In genomic region chr9:127987103-127987614, GRCh38 we compare ENCODE assay signal across 12 cellular contexts. TPM values are rescaled to one million over a fixed set of nuclear protein-coding genes. Genes with fewer than 3 reads are reported as not detected.
A peak's percentile ranks its signal among the peaks of the same experiment; 100 is the strongest.
DNase-seq lines count a peak whose midpoint lies in the region; ATAC-seq lines count a peak whose summit lies in the region.
"Had no signal": no experiment of that assay in that cellular context is flagged by ENCODE, and none has a peak within 500 bp of the region (broad histone marks: within the 10 kb centered on the region; RNA-seq: fewer than 3 reads in every experiment).

No MANE protein-coding gene starts in this region.

- H3K4me3 Mint-ChIP-seq in stimulated activated naive CD8-positive, alpha-beta T cell treated with anti-CD3 and anti-CD28 coated beads, Interleukin-15, Interleukin-2, amounts not matched to agents 100 ng/mL and 50 ng/mL, for 24 hours, result no peak overlapping the region
- no peak overlapping the region for H3K4me3 Mint-ChIP-seq in stimulated activated naive CD8-positive, alpha-beta T cell treated with anti-CD3 and anti-CD28 coated beads, Interleukin-15, amount 100 ng/mL, for 72 hours
- H3K4me3 Mint-ChIP-seq in activated CD4-positive, alpha-beta T cell treated with anti-CD3 and anti-CD28 coated beads for 36 hours, result no peak overlapping the region
- H3K4me3 Mint-ChIP-seq: activated CD4-positive, alpha-beta T cell treated with anti-CD3 and anti-CD28 coated beads, Interleukin-2, amount 10 ng/mL, durations not matched to agents 24 days and 14 days had no signal

- H3K27ac Mint-ChIP-seq in stimulated activated naive CD8-positive, alpha-beta T cell treated with anti-CD3 and anti-CD28 coated beads, Interleukin-15, Interleukin-2, amounts not matched to agents 100 ng/mL and 50 ng/mL, for 24 hours, result peak overlapping the region; percentile 1
- no peak overlapping the region for H3K27ac Mint-ChIP-seq in stimulated activated naive CD8-positive, alpha-beta T cell treated with anti-CD3 and anti-CD28 coated beads, Interleukin-15, amount 100 ng/mL, for 72 hours
- H3K27ac Mint-ChIP-seq in activated CD4-positive, alpha-beta T cell treated with anti-CD3 and anti-CD28 coated beads for 36 hours, result no peak overlapping the region
- H3K27ac Mint-ChIP-seq: activated CD4-positive, alpha-beta T cell treated with anti-CD3 and anti-CD28 coated beads, Interleukin-2, amount 10 ng/mL, durations not matched to agents 24 days and 14 days had no signal

- H3K9me3 ChIP-seq in aorta (ENCODE audit: control insufficient read depth, low read length), result no peaks in the 10 kb centered on the region

- CTCF ChIA-PET in activated CD4-positive, alpha-beta T cell treated with anti-CD3 and anti-CD28 coated beads for 36 hours (lab: Charles Lee), result no interaction called here

- H3K27ac ChIP-seq in aorta (ENCODE audit: low read depth in 1 of 2, low read length in 2 of 2), result no peak overlapping the region
- H3K27ac ChIP-seq: foreskin keratinocyte, KMS-11 had no signal

- intact Hi-C loops in left cardiac atrium (cut with DNase I), result no loop called here
- intact Hi-C loops in aorta (cut with DNase I), result no loop called here
- intact Hi-C loops in activated CD4-positive, alpha-beta T cell treated with anti-CD3 and anti-CD28 coated beads for 36 hours (cut with DNase I, micrococcal nuclease), result loop anchor here in 1 of 2 experiments (10.0 kb wide), 1 partner anchor 762 kb away; no protein-coding TSS in a partner anchor

- no peaks in the 10 kb centered on the region for H3K4me1 ChIP-seq in aorta (ENCODE audit: control insufficient read depth in 1 of 2, insufficient read depth in 2 of 2, low read length in 2 of 2)
- H3K4me1 ChIP-seq: foreskin keratinocyte had no signal

- no peak for ATAC-seq in stimulated activated naive CD8-positive, alpha-beta T cell treated with anti-CD3 and anti-CD28 coated beads, Interleukin-15, amount 100 ng/mL, for 72 hours
- peak; percentile 72 to 80 for ATAC-seq in left cardiac atrium
- peak; percentile 36 for ATAC-seq in aorta (ENCODE audit: low FRiP score)
- no peak for ATAC-seq in GM18498 (IDR thresholded peaks at IDR 0.05; ENCODE audit: unreplicated experiment)
- no peak for ATAC-seq in activated CD4-positive, alpha-beta T cell treated with anti-CD3 and anti-CD28 coated beads for 36 hours
- ATAC-seq: foreskin keratinocyte had no signal

- no peaks in the 10 kb centered on the region for H3K36me3 Mint-ChIP-seq in stimulated activated naive CD8-positive, alpha-beta T cell treated with anti-CD3 and anti-CD28 coated beads, Interleukin-15, Interleukin-2, amounts not matched to agents 100 ng/mL and 50 ng/mL, for 24 hours (ENCODE audit: low read depth)
- H3K36me3 Mint-ChIP-seq in activated CD4-positive, alpha-beta T cell treated with anti-CD3 and anti-CD28 coated beads for 36 hours (ENCODE audit: low read depth), result peaks cover 2% of the 10 kb centered on the region

- in situ Hi-C loops in SK-MEL-5 (cut with HindIII; ENCODE audit: low pct_unique_long_range_greater_than_20kb, low sequenced_read_pairs), result no loop called here

- no peaks in the 10 kb centered on the region for H3K27me3 ChIP-seq in aorta (ENCODE audit: control insufficient read depth in 1 of 2, insufficient read depth in 2 of 2, low read length in 1 of 2)
- H3K27me3 ChIP-seq: foreskin keratinocyte had no signal

- 71 to 74% methylated on average over 9 of the region's 9 CpGs for WGBS in aorta, 2 donors

- no peaks in the 10 kb centered on the region for H3K9me3 Mint-ChIP-seq in stimulated activated naive CD8-positive, alpha-beta T cell treated with anti-CD3 and anti-CD28 coated beads, Interleukin-15, Interleukin-2, amounts not matched to agents 100 ng/mL and 50 ng/mL, for 24 hours
- H3K9me3 Mint-ChIP-seq in stimulated activated naive CD8-positive, alpha-beta T cell treated with anti-CD3 and anti-CD28 coated beads, Interleukin-15, amount 100 ng/mL, for 72 hours, result no peaks in the 10 kb centered on the region
- no peaks in the 10 kb centered on the region for H3K9me3 Mint-ChIP-seq in activated CD4-positive, alpha-beta T cell treated with anti-CD3 and anti-CD28 coated beads for 36 hours (ENCODE audit: low read depth)
- H3K9me3 Mint-ChIP-seq: activated CD4-positive, alpha-beta T cell treated with anti-CD3 and anti-CD28 coated beads, Interleukin-2, amount 10 ng/mL, durations not matched to agents 24 days and 14 days had no signal

- POLR2A ChIA-PET in activated CD4-positive, alpha-beta T cell treated with anti-CD3 and anti-CD28 coated beads for 36 hours (lab: Charles Lee), result no interaction called here

- H3K27me3 Mint-ChIP-seq in stimulated activated naive CD8-positive, alpha-beta T cell treated with anti-CD3 and anti-CD28 coated beads, Interleukin-15, Interleukin-2, amounts not matched to agents 100 ng/mL and 50 ng/mL, for 24 hours, result no peaks in the 10 kb centered on the region
- H3K27me3 Mint-ChIP-seq in stimulated activated naive CD8-positive, alpha-beta T cell treated with anti-CD3 and anti-CD28 coated beads, Interleukin-15, amount 100 ng/mL, for 72 hours, result no peaks in the 10 kb centered on the region
- no peaks in the 10 kb centered on the region for H3K27me3 Mint-ChIP-seq in activated CD4-positive, alpha-beta T cell treated with anti-CD3 and anti-CD28 coated beads for 36 hours
- H3K27me3 Mint-ChIP-seq: activated CD4-positive, alpha-beta T cell treated with anti-CD3 and anti-CD28 coated beads, Interleukin-2, amount 10 ng/mL, durations not matched to agents 24 days and 14 days had no signal

- H3K4me3 ChIP-seq in aorta (ENCODE audit: low read length in 2 of 2), result no peak overlapping the region

- no peak for DNase-seq in stimulated activated naive CD8-positive, alpha-beta T cell treated with anti-CD3 and anti-CD28 coated beads, Interleukin-15, amount 100 ng/mL, for 72 hours
- peak; percentile 81 for DNase-seq in SK-MEL-5 (ENCODE audit: low read depth, low spot score)
- no peak for DNase-seq in left cardiac atrium
- no peak for DNase-seq in aorta
- no peak for DNase-seq in activated CD4-positive, alpha-beta T cell treated with anti-CD3 and anti-CD28 coated beads for 36 hours
- no peak for DNase-seq in NCI-H1436 treated with DMSO at 0.1 percent for 48 hours (lab: John Stamatoyannopoulos, UW)
- DNase-seq: activated CD4-positive, alpha-beta T cell treated with anti-CD3 and anti-CD28 coated beads, Interleukin-2, amount 10 ng/mL, durations not matched to agents 24 days and 14 days; AML-193; foreskin keratinocyte had no signal

- peaks cover 46% of the 10 kb centered on the region for H3K4me1 Mint-ChIP-seq in stimulated activated naive CD8-positive, alpha-beta T cell treated with anti-CD3 and anti-CD28 coated beads, Interleukin-15, Interleukin-2, amounts not matched to agents 100 ng/mL and 50 ng/mL, for 24 hours (ENCODE audit: low read depth)
- H3K4me1 Mint-ChIP-seq in stimulated activated naive CD8-positive, alpha-beta T cell treated with anti-CD3 and anti-CD28 coated beads, Interleukin-15, amount 100 ng/mL, for 72 hours, result peaks cover 60% of the 10 kb centered on the region
- peaks cover 42% of the 10 kb centered on the region for H3K4me1 Mint-ChIP-seq in activated CD4-positive, alpha-beta T cell treated with anti-CD3 and anti-CD28 coated beads for 36 hours

- H3K36me3 ChIP-seq in aorta (ENCODE audit: control insufficient read depth in 1 of 2, insufficient read depth in 2 of 2, low read length in 1 of 2), result no peaks in the 10 kb centered on the region

RNA-seq across cellular contexts. Expression of gene EEIG1, which starts 6.4 kb away (rescaled TPM):
- 28.5 and 31.1 TPM in 2 replicates for total RNA-seq in SK-MEL-5 (2014; rRNA removed; shearing (Covaris generic))
- 157 and 182 TPM in 2 replicates for polyA plus RNA-seq in SK-MEL-5 (2015; cell fraction: cytosol; rRNA removed)
- polyA plus RNA-seq in SK-MEL-5 (2015; cell fraction: nucleus; rRNA removed), result 92.1 and 104 TPM in 2 replicates
- total RNA-seq in left cardiac atrium (10 to 100 TPM; 24.9 to 27.3 TPM), aorta (10 to 100 TPM; 41.4 to 63.1 TPM)
- 10 to 100 TPM in 1 of 2 donors, 1 to 10 TPM in 1; 7.9 to 22.0 TPM for polyA plus RNA-seq in aorta
- total RNA-seq in activated CD4-positive, alpha-beta T cell treated with anti-CD3 and anti-CD28 coated beads for 36 hours, result 10 to 100 TPM; 56.2 to 58.4 TPM

RNA-seq across cellular contexts. Expression of gene DPM2, which starts 49.5 kb away (rescaled TPM):
- 31.4 and 34.9 TPM in 2 replicates for total RNA-seq in SK-MEL-5 (2014; rRNA removed; shearing (Covaris generic))
- 58.5 and 60.3 TPM in 2 replicates for polyA plus RNA-seq in SK-MEL-5 (2015; cell fraction: cytosol; rRNA removed)
- polyA plus RNA-seq in SK-MEL-5 (2015; cell fraction: nucleus; rRNA removed), result 38.5 and 69.3 TPM in 2 replicates
- total RNA-seq in left cardiac atrium (10 to 100 TPM; 14.7 to 18.3 TPM), aorta (10 to 100 TPM; 20.0 to 26.3 TPM)
- 10 to 100 TPM; 18.2 to 22.7 TPM for polyA plus RNA-seq in aorta
- 10 to 100 TPM; 44.1 to 46.6 TPM for total RNA-seq in activated CD4-positive, alpha-beta T cell treated with anti-CD3 and anti-CD28 coated beads for 36 hours

RNA-seq across cellular contexts. Expression of gene PIP5KL1, which starts 56.6 kb away (rescaled TPM):
- total RNA-seq in SK-MEL-5 (2014; rRNA removed; shearing (Covaris generic)), result 0.32 TPM in 1 of 2 replicates, not detected in the other
- 0.30 and 1.3 TPM in 2 replicates for polyA plus RNA-seq in SK-MEL-5 (2015; cell fraction: cytosol; rRNA removed)
- polyA plus RNA-seq in SK-MEL-5 (2015; cell fraction: nucleus; rRNA removed), result 1.9 and 4.6 TPM in 2 replicates
- total RNA-seq in left cardiac atrium, result under 1 TPM; 0.50 to 0.99 TPM
- total RNA-seq in aorta, result 1 to 10 TPM; 3.0 TPM
- polyA plus RNA-seq in aorta, result 1 to 10 TPM; 1.4 to 4.5 TPM
- total RNA-seq in activated CD4-positive, alpha-beta T cell treated with anti-CD3 and anti-CD28 coated beads for 36 hours, result 1 to 10 TPM; 1.9 to 2.8 TPM

Comparison
In these comparisons a context has a peak if more than half of its experiments do, and no peak if none do; other contexts are left out.
1. ATAC-seq: peak in left cardiac atrium (2 of 2) and aorta (single experiment); none in stimulated activated naive CD8-positive, alpha-beta T cell treated with anti-CD3 and anti-CD28 coated beads, Interleukin-15, amount 100 ng/mL, for 72 hours (single experiment), GM18498 (single experiment) and activated CD4-positive, alpha-beta T cell treated with anti-CD3 and anti-CD28 coated beads for 36 hours (single experiment).